20 cellular contexts compared by ENCODE assay signal in genomic region chr12:57190037-57190436, GRCh38. TPM values are rescaled to one million over a fixed set of nuclear protein-coding genes. Genes with fewer than 3 reads are reported as not detected.
A peak's percentile ranks its signal among the peaks of the same experiment; 100 is the strongest.
DNase-seq lines count a peak whose midpoint lies in the region; ATAC-seq lines count a peak whose summit lies in the region.
"Had no signal": no experiment of that assay in that cellular context is flagged by ENCODE, and none has a peak within 500 bp of the region (broad histone marks: within the 10 kb centered on the region; RNA-seq: fewer than 3 reads in every experiment).

No MANE protein-coding gene starts in this region.

- H3K36me3 Mint-ChIP-seq in T-helper 17 cell (ENCODE audit: low read depth), result peaks cover 3% of the 10 kb centered on the region
- H3K36me3 Mint-ChIP-seq: stimulated activated effector memory CD8-positive, alpha-beta T cell treated with anti-CD3 and anti-CD28 coated beads, Interleukin-12 subunit alpha, Interleukin-12 subunit beta, amount 100 ng/mL, for 72 hours had no signal

- H3K27me3 Mint-ChIP-seq in T-helper 17 cell, result no peaks in the 10 kb centered on the region

- H3K4me1 Mint-ChIP-seq in T-helper 17 cell, result peaks cover 4% of the 10 kb centered on the region
- H3K4me1 Mint-ChIP-seq: stimulated activated effector memory CD8-positive, alpha-beta T cell treated with anti-CD3 and anti-CD28 coated beads, Interleukin-12 subunit alpha, Interleukin-12 subunit beta, amount 100 ng/mL, for 72 hours had no signal

- no peaks in the 10 kb centered on the region for H3K9me3 ChIP-seq in T-helper 17 cell (ENCODE audit: control insufficient read depth, low read length, poor library complexity, severe bottlenecking)
- H3K9me3 ChIP-seq: BLaER1, gastrocnemius medialis had no signal

- H3K27ac Mint-ChIP-seq in T-helper 17 cell, result no peak overlapping the region
- H3K27ac Mint-ChIP-seq: stimulated activated effector memory CD8-positive, alpha-beta T cell treated with anti-CD3 and anti-CD28 coated beads, Interleukin-12 subunit alpha, Interleukin-12 subunit beta, amount 100 ng/mL, for 72 hours had no signal

- no peak overlapping the region for H3K4me3 Mint-ChIP-seq in T-helper 17 cell
- H3K4me3 Mint-ChIP-seq: stimulated activated effector memory CD8-positive, alpha-beta T cell treated with anti-CD3 and anti-CD28 coated beads, Interleukin-12 subunit alpha, Interleukin-12 subunit beta, amount 100 ng/mL, for 72 hours had no signal

- ATAC-seq in HG02852 (IDR thresholded peaks at IDR 0.05; ENCODE audit: unreplicated experiment), result no peak
- ATAC-seq in T-helper 17 cell, result no peak
- ATAC-seq: activated CD4-positive, CD25-positive, alpha-beta regulatory T cell treated with anti-CD3 and anti-CD28 coated beads, Interleukin-2, amount 50 U/mL, for 24 hours; gastrocnemius medialis; Panc1; stimulated activated effector memory CD8-positive, alpha-beta T cell treated with anti-CD3 and anti-CD28 coated beads, Interleukin-12 subunit alpha, Interleukin-12 subunit beta, amount 100 ng/mL, for 72 hours had no signal

- DNase-seq in G401 (ENCODE audit: low spot score) (peak; percentile 74), NCI-H69 (lab: John Stamatoyannopoulos, UW) (peak; percentile 64), dermis blood vessel endothelial cell (peak; percentile 47), medulla oblongata (ENCODE audit: extremely low spot score) (peak; percentile 54), NCI-H1105 (lab: John Stamatoyannopoulos, UW) (no peak), HUDEP-2 (lab: John Stamatoyannopoulos, UW; ENCODE audit: unreplicated experiment in 76 of 76) (no peak), T-helper 17 cell (no peak)
- DNase-seq: activated CD8-positive, alpha-beta memory T cell treated with anti-CD3 and anti-CD28 coated beads, Interleukin-2, amount 50 U/mL, for 4 hours; activated naive CD4-positive, alpha-beta T cell treated with Interleukin-2 at 50 U/mL for 16 hours; brain microvascular endothelial cell; DND-41; effector CD8-positive, alpha-beta T cell; gastrocnemius medialis had no signal

- in situ Hi-C loops in G401 (cut with HindIII; ENCODE audit: low sequenced_read_pairs), result no loop called here

RNA-seq across cellular contexts. Expression of gene NXPH4, which starts 26.6 kb away (rescaled TPM):
- total RNA-seq in G401 (2014; rRNA removed; shearing (Covaris generic)), result 0.49 TPM in 1 of 2 replicates, not detected in the other
- total RNA-seq in dermis blood vessel endothelial cell (0.51 TPM in 1 of 2 replicates, not detected in the other), T-helper 17 cell (not detected)
- total RNA-seq: gastrocnemius medialis had no signal

RNA-seq across cellular contexts. Expression of gene SHMT2, which starts 39.5 kb away (rescaled TPM):
- total RNA-seq in G401 (2014; rRNA removed; shearing (Covaris generic)), result 160 and 174 TPM in 2 replicates
- 140 and 291 TPM in 2 replicates for total RNA-seq in dermis blood vessel endothelial cell
- total RNA-seq in T-helper 17 cell, result 10 to 100 TPM; 28.8 to 36.9 TPM

RNA-seq across cellular contexts. Expression of gene LRP1-AS, which starts 42.6 kb away (rescaled TPM):
- total RNA-seq in G401 (2014; rRNA removed; shearing (Covaris generic)), result not detected in 2 replicates
- not detected in 2 replicates for total RNA-seq in dermis blood vessel endothelial cell
- total RNA-seq in T-helper 17 cell, result not detected
- total RNA-seq: gastrocnemius medialis; mesenteric fat pad; T-helper 1 cell treated with Interleukin-12 subunit alpha and Interleukin-12 subunit beta and Interleukin-4 antibody, amounts not matched to agents 30 ng/mL and 1 ng/mL, for 36 hours had no signal

Comparison
In these comparisons a context has a peak if more than half of its experiments do, and no peak if none do; other contexts are left out.
1. DNase-seq: peak in G401 (single experiment), NCI-H69 (single experiment), dermis blood vessel endothelial cell (single experiment) and medulla oblongata (single experiment); none in NCI-H1105 (single experiment), HUDEP-2 (0 of 76) and T-helper 17 cell (0 of 3).